ENCODE assay signal across 18 cellular contexts in genomic region chr10:121845044-121845784, GRCh38.
DNase-seq lines count a peak whose midpoint lies in the region; ATAC-seq and TF ChIP-seq lines count a peak whose summit lies in the region.
"Had no signal": no experiment of that assay in that cellular context is flagged by ENCODE, and none has a peak within 500 bp of the region (broad histone marks: within the 10 kb centered on the region; RNA-seq: fewer than 3 reads in every experiment).

No MANE protein-coding gene starts in this region.

- H3K36me3 ChIP-seq in KMS-11 (ENCODE audit: insufficient read depth) (no peaks in the 10 kb centered on the region), left lung (peaks cover 0 to 23% of the 10 kb centered on the region in 2 donors)
- H3K36me3 ChIP-seq: brain microvascular endothelial cell had no signal

- H3K9me3 ChIP-seq in left lung: no peaks in the 10 kb centered on the region

- H3K27me3 ChIP-seq in KMS-11 (ENCODE audit: insufficient read depth, low read depth): no peaks in the 10 kb centered on the region
- H3K27me3 ChIP-seq in left lung: no peaks in the 10 kb centered on the region
- H3K27me3 ChIP-seq: brain microvascular endothelial cell, suprapubic skin had no signal

- peaks cover 40% of the 10 kb centered on the region for H3K4me1 ChIP-seq in KMS-11 (ENCODE audit: low read depth, poor library complexity, severe bottlenecking)
- no peaks in the 10 kb centered on the region for H3K4me1 ChIP-seq in left lung
- H3K4me1 ChIP-seq: suprapubic skin had no signal

- H4K20me1 ChIP-seq in KMS-11 (ENCODE audit: insufficient read depth): no peaks in the 10 kb centered on the region

- no peak for DNase-seq in left lung
- DNase-seq in left cardiac atrium: no peak
- no peak for DNase-seq in Ammon's horn (ENCODE audit: low spot score)
- DNase-seq: activated gamma-delta T cell treated with Interleukin-2 at 50 U/mL for 16 hours, brain microvascular endothelial cell, GM23248, mesenchymal stem cell, NCI-H1417 treated with DMSO at 0.1 percent for 48 hours, NCI-H510A, occipital lobe, small intestine had no signal

- H3K4me2 ChIP-seq in KMS-11: peak overlapping the region; percentile 64

- H3K27ac ChIP-seq in KMS-11 (peak overlapping the region; percentile 57), left lung (no peak overlapping the region)
- H3K27ac ChIP-seq: brain microvascular endothelial cell, GM23248, RWPE1, suprapubic skin had no signal

- no peak overlapping the region for H2AFZ ChIP-seq in KMS-11 (ENCODE audit: low read depth)
- H2AFZ ChIP-seq: GM23248 had no signal

- ATAC-seq in GM18861 (IDR thresholded peaks at IDR 0.05; ENCODE audit: unreplicated experiment) (peak; percentile 52), GM19372 (IDR thresholded peaks at IDR 0.05; ENCODE audit: low read depth, unreplicated experiment) (peak; percentile 84), HG02840 (IDR thresholded peaks at IDR 0.05; ENCODE audit: low FRiP score, unreplicated experiment) (peak; percentile 63), HG03378 (IDR thresholded peaks at IDR 0.05; ENCODE audit: unreplicated experiment) (no peak), left lung (no peak), left cardiac atrium (no peak)

- TF ChIP-seq CTCF in KMS-11 (conservative IDR thresholded peaks at IDR 0.05; ENCODE audit: low read depth, low read length) (no peak), left lung (IDR thresholded peaks at IDR 0.05) (no peak)

- H3K79me2 ChIP-seq in KMS-11 (ENCODE audit: insufficient read depth, low read depth): no peaks in the 10 kb centered on the region

- intact Hi-C loops in left lung (cut with DNase I): no loop called here
- intact Hi-C loops in left cardiac atrium (cut with DNase I): no loop called here

- no peak overlapping the region for H3K4me3 ChIP-seq in KMS-11 (IDR thresholded peaks at IDR 0.05; ENCODE audit: insufficient read depth, low read depth, low read length)
- H3K4me3 ChIP-seq in left lung: no peak overlapping the region
- H3K4me3 ChIP-seq: GM23248, suprapubic skin had no signal

- no peak overlapping the region for H3K9ac ChIP-seq in KMS-11
- H3K9ac ChIP-seq: GM23248 had no signal

Comparison
In these comparisons a context has a peak if more than half of its experiments do, and no peak if none do; other contexts are left out.
1. ATAC-seq: peak in GM18861 (single experiment), GM19372 (single experiment) and HG02840 (single experiment); none in HG03378 (single experiment), left lung (single experiment) and left cardiac atrium (0 of 2).